In the genomic region with DNA sequence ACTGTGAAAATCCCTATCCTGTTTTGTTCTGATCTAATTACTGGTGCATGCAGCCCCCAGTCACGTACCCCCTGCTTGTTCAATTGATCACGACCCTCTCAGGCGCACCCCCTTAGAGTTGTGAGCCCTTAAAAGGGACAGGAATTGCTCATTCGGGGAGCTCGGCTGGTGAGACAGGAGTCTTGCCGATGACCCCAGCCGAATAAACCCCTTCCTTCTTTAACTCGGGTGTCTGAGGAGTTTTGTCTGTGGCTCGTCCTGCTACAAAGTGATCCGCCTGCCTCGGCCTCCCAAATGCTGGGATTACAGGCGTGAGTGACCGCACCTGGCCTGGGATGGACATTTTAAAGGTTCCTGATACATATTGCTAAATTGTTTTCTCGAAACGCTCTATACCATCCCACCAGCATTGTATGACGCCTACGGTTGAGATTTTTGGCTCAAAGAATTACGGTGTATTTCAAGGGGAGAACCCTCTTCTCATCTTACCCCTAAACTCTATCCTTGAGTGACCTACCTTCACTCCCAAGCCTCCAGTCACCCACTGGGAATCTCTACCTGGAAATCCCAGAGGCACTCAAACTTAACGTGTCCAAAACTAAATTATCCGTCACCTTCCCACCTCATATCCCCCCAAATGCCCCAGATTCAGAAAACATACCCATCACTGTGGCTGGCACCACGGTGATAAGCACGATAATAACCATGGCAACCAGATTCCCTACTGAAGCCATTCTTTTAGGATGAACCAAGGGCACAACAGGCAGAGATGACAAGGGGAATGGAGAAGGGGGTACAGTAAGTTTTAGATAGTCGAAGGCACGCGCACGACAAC, we compare ENCODE assay signal across 1 cellular context.
TF ChIP-seq lines count a peak whose summit lies in the region.

No MANE protein-coding gene starts in this region.

TF ChIP-seq in GM12878, 131 proteins besides CTCF, POLR2A, EP300 and RAD21:
- TF ChIP-seq JUNB (IDR thresholded peaks at IDR 0.05) (no peak), SUZ12 (IDR thresholded peaks at IDR 0.05; ENCODE audit: unreplicated experiment) (no peak), KDM1A (IDR thresholded peaks at IDR 0.05; ENCODE audit: borderline replicate concordance) (no peak), IKZF2 (IDR thresholded peaks at IDR 0.05) (no peak), FOS (IDR thresholded peaks at IDR 0.05; ENCODE audit: borderline replicate concordance, extremely low read depth, insufficient read length) (no peak), TARDBP (IDR thresholded peaks at IDR 0.05; ENCODE audit: borderline replicate concordance) (no peak), BMI1 (IDR thresholded peaks at IDR 0.05; ENCODE audit: borderline replicate concordance) (peak; percentile 35), RB1 (IDR thresholded peaks at IDR 0.05; ENCODE audit: borderline replicate concordance) (no peak), MEF2A (IDR thresholded peaks at IDR 0.05; ENCODE audit: insufficient read depth, low read depth, low read length) (no peak)
- TF ChIP-seq, protein P1, sequence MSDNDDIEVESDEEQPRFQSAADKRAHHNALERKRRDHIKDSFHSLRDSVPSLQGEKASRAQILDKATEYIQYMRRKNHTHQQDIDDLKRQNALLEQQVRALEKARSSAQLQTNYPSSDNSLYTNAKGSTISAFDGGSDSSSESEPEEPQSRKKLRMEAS (IDR thresholded peaks at IDR 0.05; ENCODE audit: low read depth, low read length) = no peak
- TF ChIP-seq, protein P2, sequence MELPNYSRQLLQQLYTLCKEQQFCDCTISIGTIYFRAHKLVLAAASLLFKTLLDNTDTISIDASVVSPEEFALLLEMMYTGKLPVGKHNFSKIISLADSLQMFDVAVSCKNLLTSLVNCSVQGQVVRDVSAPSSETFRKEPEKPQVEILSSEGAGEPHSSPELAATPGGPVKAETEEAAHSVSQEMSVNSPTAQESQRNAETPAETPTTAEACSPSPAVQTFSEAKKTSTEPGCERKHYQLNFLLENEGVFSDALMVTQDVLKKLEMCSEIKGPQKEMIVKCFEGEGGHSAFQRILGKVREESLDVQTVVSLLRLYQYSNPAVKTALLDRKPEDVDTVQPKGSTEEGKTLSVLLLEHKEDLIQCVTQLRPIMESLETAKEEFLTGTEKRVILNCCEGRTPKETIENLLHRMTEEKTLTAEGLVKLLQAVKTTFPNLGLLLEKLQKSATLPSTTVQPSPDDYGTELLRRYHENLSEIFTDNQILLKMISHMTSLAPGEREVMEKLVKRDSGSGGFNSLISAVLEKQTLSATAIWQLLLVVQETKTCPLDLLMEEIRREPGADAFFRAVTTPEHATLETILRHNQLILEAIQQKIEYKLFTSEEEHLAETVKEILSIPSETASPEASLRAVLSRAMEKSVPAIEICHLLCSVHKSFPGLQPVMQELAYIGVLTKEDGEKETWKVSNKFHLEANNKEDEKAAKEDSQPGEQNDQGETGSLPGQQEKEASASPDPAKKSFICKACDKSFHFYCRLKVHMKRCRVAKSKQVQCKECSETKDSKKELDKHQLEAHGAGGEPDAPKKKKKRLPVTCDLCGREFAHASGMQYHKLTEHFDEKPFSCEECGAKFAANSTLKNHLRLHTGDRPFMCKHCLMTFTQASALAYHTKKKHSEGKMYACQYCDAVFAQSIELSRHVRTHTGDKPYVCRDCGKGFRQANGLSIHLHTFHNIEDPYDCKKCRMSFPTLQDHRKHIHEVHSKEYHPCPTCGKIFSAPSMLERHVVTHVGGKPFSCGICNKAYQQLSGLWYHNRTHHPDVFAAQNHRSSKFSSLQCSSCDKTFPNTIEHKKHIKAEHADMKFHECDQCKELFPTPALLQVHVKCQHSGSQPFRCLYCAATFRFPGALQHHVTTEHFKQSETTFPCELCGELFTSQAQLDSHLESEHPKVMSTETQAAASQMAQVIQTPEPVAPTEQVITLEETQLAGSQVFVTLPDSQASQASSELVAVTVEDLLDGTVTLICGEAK (IDR thresholded peaks at IDR 0.05; ENCODE audit: borderline replicate concordance) = 0 out of 2 replicates have a peak, but pooled peaks have one; percentile 32
- TF ChIP-seq, protein P3, sequence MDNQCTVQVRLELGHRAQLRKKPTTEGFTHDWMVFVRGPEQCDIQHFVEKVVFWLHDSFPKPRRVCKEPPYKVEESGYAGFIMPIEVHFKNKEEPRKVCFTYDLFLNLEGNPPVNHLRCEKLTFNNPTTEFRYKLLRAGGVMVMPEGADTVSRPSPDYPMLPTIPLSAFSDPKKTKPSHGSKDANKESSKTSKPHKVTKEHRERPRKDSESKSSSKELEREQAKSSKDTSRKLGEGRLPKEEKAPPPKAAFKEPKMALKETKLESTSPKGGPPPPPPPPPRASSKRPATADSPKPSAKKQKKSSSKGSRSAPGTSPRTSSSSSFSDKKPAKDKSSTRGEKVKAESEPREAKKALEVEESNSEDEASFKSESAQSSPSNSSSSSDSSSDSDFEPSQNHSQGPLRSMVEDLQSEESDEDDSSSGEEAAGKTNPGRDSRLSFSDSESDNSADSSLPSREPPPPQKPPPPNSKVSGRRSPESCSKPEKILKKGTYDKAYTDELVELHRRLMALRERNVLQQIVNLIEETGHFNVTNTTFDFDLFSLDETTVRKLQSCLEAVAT (IDR thresholded peaks at IDR 0.05) = 0 out of 2 replicates have a peak, but pooled peaks have one; percentile 13
- TF ChIP-seq, protein P4, sequence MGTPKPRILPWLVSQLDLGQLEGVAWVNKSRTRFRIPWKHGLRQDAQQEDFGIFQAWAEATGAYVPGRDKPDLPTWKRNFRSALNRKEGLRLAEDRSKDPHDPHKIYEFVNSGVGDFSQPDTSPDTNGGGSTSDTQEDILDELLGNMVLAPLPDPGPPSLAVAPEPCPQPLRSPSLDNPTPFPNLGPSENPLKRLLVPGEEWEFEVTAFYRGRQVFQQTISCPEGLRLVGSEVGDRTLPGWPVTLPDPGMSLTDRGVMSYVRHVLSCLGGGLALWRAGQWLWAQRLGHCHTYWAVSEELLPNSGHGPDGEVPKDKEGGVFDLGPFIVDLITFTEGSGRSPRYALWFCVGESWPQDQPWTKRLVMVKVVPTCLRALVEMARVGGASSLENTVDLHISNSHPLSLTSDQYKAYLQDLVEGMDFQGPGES (IDR thresholded peaks at IDR 0.05) = no peak
